ENCODE assay signal across 9 cellular contexts in genomic region chr3:122794483-122794778, GRCh38. TPM values are rescaled to one million over a fixed set of nuclear protein-coding genes. Genes with fewer than 3 reads are reported as not detected.
DNase-seq lines count a peak whose midpoint lies in the region; TF ChIP-seq lines count a peak whose summit lies in the region.
"Had no signal": no experiment of that assay in that cellular context is flagged by ENCODE, and none has a peak within 500 bp of the region (broad histone marks: within the 10 kb centered on the region; RNA-seq: fewer than 3 reads in every experiment).

No MANE protein-coding gene starts in this region.

- H3K27ac ChIP-seq in adrenal gland (peak overlapping the region; percentile 47 to 98 (median 94)), suprapubic skin (peak overlapping the region; percentile 97)

- peak overlapping the region; percentile 39 to 82 (median 52) for H3K4me3 ChIP-seq in adrenal gland
- H3K4me3 ChIP-seq in kidney epithelial cell (ENCODE audit: low read depth, low read length) = peak overlapping the region; percentile 78
- H3K4me3 ChIP-seq in suprapubic skin = peak overlapping the region; percentile 90

- intact Hi-C loops in adrenal gland (cut with DNase I) = no loop called here

- H3K36me3 Mint-ChIP-seq in T-helper 2 cell treated with Interferon-gamma antibody and Interleukin-4, amounts not matched to agents 5 μg/mL and 100 μg/mL, for 36 hours (ENCODE audit: low read depth) = peaks cover 6% of the 10 kb centered on the region

- H3K4me1 Mint-ChIP-seq in T-helper 2 cell treated with Interferon-gamma antibody and Interleukin-4, amounts not matched to agents 5 μg/mL and 100 μg/mL, for 36 hours (ENCODE audit: low read depth) = peaks cover 27% of the 10 kb centered on the region

- no peaks in the 10 kb centered on the region for H3K27me3 Mint-ChIP-seq in T-helper 2 cell treated with Interferon-gamma antibody and Interleukin-4, amounts not matched to agents 5 μg/mL and 100 μg/mL, for 36 hours (ENCODE audit: low read depth)

- TF ChIP-seq POLR2A in adrenal gland (IDR thresholded peaks at IDR 0.05) = no peak
- no peak for TF ChIP-seq POLR2A in suprapubic skin (IDR thresholded peaks at IDR 0.05)

- TF ChIP-seq EP300 in suprapubic skin (IDR thresholded peaks at IDR 0.05) = no peak

- H3K9me3 Mint-ChIP-seq in T-helper 2 cell treated with Interferon-gamma antibody and Interleukin-4, amounts not matched to agents 5 μg/mL and 100 μg/mL, for 36 hours = no peaks in the 10 kb centered on the region

- TF ChIP-seq CTCF in adrenal gland (IDR thresholded peaks at IDR 0.05) (no peak), kidney epithelial cell (IDR thresholded peaks at IDR 0.05; ENCODE audit: insufficient read depth, low read length, poor library complexity, severe bottlenecking) (no peak), suprapubic skin (IDR thresholded peaks at IDR 0.05) (no peak)

- WGBS in adrenal gland, 4 donors = 0 to 2% (median 0%) methylated on average over 6 of the region's 6 CpGs
- 1% methylated on average over 6 of the region's 6 CpGs for WGBS in suprapubic skin

- peaks cover 5 to 34% of the 10 kb centered on the region in 2 donors for H3K4me1 ChIP-seq in adrenal gland (replicated peaks in 1 of 2)
- H3K4me1 ChIP-seq in suprapubic skin = peaks cover 49% of the 10 kb centered on the region

- peak overlapping the region; percentile 89 for H3K4me3 Mint-ChIP-seq in T-helper 2 cell treated with Interferon-gamma antibody and Interleukin-4, amounts not matched to agents 5 μg/mL and 100 μg/mL, for 36 hours

- H3K36me3 ChIP-seq in adrenal gland (replicated peaks in 1 of 2) (no peaks in the 10 kb centered on the region), kidney epithelial cell (ENCODE audit: control insufficient read depth, insufficient read depth, low read length) (no peaks in the 10 kb centered on the region), suprapubic skin (no peaks in the 10 kb centered on the region)

- no peaks in the 10 kb centered on the region for H3K9me3 ChIP-seq in adrenal gland (replicated peaks in 1 of 3)
- no peaks in the 10 kb centered on the region for H3K9me3 ChIP-seq in suprapubic skin

- H3K27me3 ChIP-seq in adrenal gland = no peaks in the 10 kb centered on the region
- H3K27me3 ChIP-seq in kidney epithelial cell (ENCODE audit: control insufficient read depth, insufficient read depth, low read length) = no peaks in the 10 kb centered on the region
- no peaks in the 10 kb centered on the region for H3K27me3 ChIP-seq in suprapubic skin

- peak overlapping the region; percentile 79 for H3K27ac Mint-ChIP-seq in T-helper 2 cell treated with Interferon-gamma antibody and Interleukin-4, amounts not matched to agents 5 μg/mL and 100 μg/mL, for 36 hours

- DNase-seq in T-helper 2 cell treated with Interferon-gamma antibody and Interleukin-4, amounts not matched to agents 5 μg/mL and 100 μg/mL, for 36 hours (ENCODE audit: low spot score) = no peak
- no peak for DNase-seq in T-helper 2 cell
- no peak for DNase-seq in adrenal gland
- no peak for DNase-seq in kidney epithelial cell (ENCODE audit: low read depth)
- DNase-seq in suprapubic skin (ENCODE audit: low spot score in 2 of 2) = no peak
- no peak for DNase-seq in NCI-H774 (lab: John Stamatoyannopoulos, UW)
- DNase-seq in activated gamma-delta T cell treated with Interleukin-2 at 50 U/mL for 16 hours = no peak
- no peak for DNase-seq in iPS-NIHi7 (ENCODE audit: extremely low spot score)
- DNase-seq: NCI-H1694 treated with DMSO at 0.1 percent for 48 hours had no signal

RNA-seq across cellular contexts. Expression of gene SLC49A4, which starts 0.4 kb away (rescaled TPM):
- total RNA-seq in adrenal gland (10 to 100 TPM; 13.5 to 40.8 (median 24.0) TPM), kidney epithelial cell (17.2 and 24.7 TPM in 2 replicates), suprapubic skin (10 to 100 TPM; 20.9 to 34.0 (median 32.1) TPM)
- polyA plus RNA-seq in adrenal gland = 10 to 100 TPM in 1 of 3 donors, 1 to 10 TPM in 2; 2.2 to 16.3 (median 4.9) TPM

RNA-seq across cellular contexts. Expression of gene HSPBAP1, which starts 0.8 kb away (rescaled TPM):
- total RNA-seq in adrenal gland (10 to 100 TPM in 4 of 8 donors, 1 to 10 TPM in 4; 3.9 to 14.8 (median 9.6) TPM), kidney epithelial cell (8.1 and 10.7 TPM in 2 replicates), suprapubic skin (10 to 100 TPM in 3 of 4 donors, 1 to 10 TPM in 1; 8.8 to 32.8 (median 15.7) TPM)
- 10 to 100 TPM in 2 of 3 donors, 1 to 10 TPM in 1; 8.2 to 40.2 (median 30.2) TPM for polyA plus RNA-seq in adrenal gland
